1 cellular context compared by ENCODE assay signal in genomic region chr2:96493072-96493471, GRCh38.
TF ChIP-seq lines count a peak whose summit lies in the region.

No MANE protein-coding gene starts in this region.

TF ChIP-seq in Ishikawa, 13 proteins besides CTCF, POLR2A, EP300 and RAD21:
- no peak for TF ChIP-seq REST (IDR thresholded peaks at IDR 0.05; ENCODE audit: low read depth)
- peak; percentile 83 for TF ChIP-seq CEBPB (IDR thresholded peaks at IDR 0.05)
- TF ChIP-seq EGR1 (IDR thresholded peaks at IDR 0.05), result no peak
- TF ChIP-seq TEAD4 (IDR thresholded peaks at IDR 0.05), result peak; percentile 97
- TF ChIP-seq FOXM1 (IDR thresholded peaks at IDR 0.05; ENCODE audit: borderline replicate concordance, low read depth), result peak; percentile 78; the same call in 1 of the 2 replicates
- TF ChIP-seq TAF1 (IDR thresholded peaks at IDR 0.05; ENCODE audit: low read depth), result no peak
- peak; percentile 97 for TF ChIP-seq TCF12 (IDR thresholded peaks at IDR 0.05; ENCODE audit: low read depth)
- peak; percentile 65 for TF ChIP-seq YY1 (IDR thresholded peaks at IDR 0.05; ENCODE audit: low read depth)
- TF ChIP-seq USF1 (IDR thresholded peaks at IDR 0.05), result no peak; the same call in 1 of the 2 replicates
- TF ChIP-seq CREB1 (IDR thresholded peaks at IDR 0.05; ENCODE audit: low read depth), result no peak
- peak; percentile 91 for TF ChIP-seq NFIC (IDR thresholded peaks at IDR 0.05)
- no peak for TF ChIP-seq MAX (IDR thresholded peaks at IDR 0.05)
- TF ChIP-seq ZBTB7A (IDR thresholded peaks at IDR 0.05; ENCODE audit: low read depth), result no peak
TF ChIP-seq in Ishikawa: peak in this region for 6.
